In the genomic region with DNA sequence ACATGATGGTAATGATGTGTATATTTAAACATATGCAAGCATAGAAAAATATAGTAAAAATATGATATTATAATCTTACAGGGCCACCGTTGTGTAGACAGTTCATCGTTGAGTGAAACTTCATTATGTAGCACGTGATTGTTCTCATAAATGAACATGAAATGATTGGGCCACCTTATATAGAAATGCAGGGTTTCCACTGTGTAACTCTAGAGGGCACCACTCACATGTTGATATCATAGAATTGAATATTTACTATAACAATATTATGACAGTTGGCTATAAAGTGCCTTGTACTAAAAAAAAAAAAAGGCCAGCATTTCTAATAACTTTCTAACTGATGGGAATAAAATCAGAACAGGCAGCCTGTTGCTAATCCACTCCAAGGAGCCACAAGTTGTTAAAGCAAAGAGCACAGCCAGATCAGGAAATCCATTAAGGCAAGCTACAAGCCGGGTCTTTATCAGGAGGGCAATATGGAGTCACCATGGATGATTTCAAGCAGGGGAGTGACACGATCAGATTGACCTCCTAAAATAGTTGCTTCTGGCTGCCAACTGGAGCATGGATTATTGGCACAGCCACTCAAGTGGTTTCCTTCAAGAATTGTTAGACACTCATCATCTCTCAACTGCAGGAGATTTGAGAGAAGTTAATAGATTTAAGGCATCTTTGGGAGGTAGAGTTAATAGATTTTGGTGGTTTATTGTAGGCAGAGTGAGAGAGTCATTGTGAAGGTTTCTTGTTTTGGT, we compare ENCODE assay signal across 10 cellular contexts. TPM values are rescaled to one million over a fixed set of nuclear protein-coding genes. Genes with fewer than 3 reads are reported as not detected.
DNase-seq lines count a peak whose midpoint lies in the region; ATAC-seq, FAIRE-seq and TF ChIP-seq lines count a peak whose summit lies in the region.
"Had no signal": no experiment of that assay in that cellular context is flagged by ENCODE, and none has a peak within 500 bp of the region (broad histone marks: within the 10 kb centered on the region; RNA-seq: fewer than 3 reads in every experiment).

No MANE protein-coding gene starts in this region.

- H3K4me3 Mint-ChIP-seq in activated B cell treated with CpG ODN at 0.5 μM for 24 hours = no peak overlapping the region

- H3K27me3 ChIP-seq in HCT116 (ENCODE audit: insufficient read depth, low read length) = no peaks in the 10 kb centered on the region
- peaks cover 0 to 6% of the 10 kb centered on the region in 2 experiments; a peak in 1 of 5 replicates for H3K27me3 ChIP-seq in HepG2 (ENCODE audit: control insufficient read depth in 1 of 2, insufficient read depth in 2 of 2, low read length in 2 of 2)

- peaks cover 6% of the 10 kb centered on the region for H3K27me3 Mint-ChIP-seq in activated B cell treated with CpG ODN at 0.5 μM for 24 hours

- H3K9me3 Mint-ChIP-seq in activated B cell treated with CpG ODN at 0.5 μM for 24 hours = no peaks in the 10 kb centered on the region

- peak; percentile 34 for DNase-seq in COLO829 (ENCODE audit: low spot score)
- peak; percentile 7 for DNase-seq in HCT116 (ENCODE audit: low read depth, low spot score)
- no peak for DNase-seq in activated B cell treated with CpG ODN at 0.5 μM for 24 hours
- no peak for DNase-seq in HepG2 (ENCODE audit: low spot score)
- no peak for DNase-seq in NCI-H2107 (lab: John Stamatoyannopoulos, UW)
- DNase-seq in NCI-H2081 treated with DMSO at 0.1 percent for 48 hours (lab: John Stamatoyannopoulos, UW) = no peak
- no peak for DNase-seq in DMS79 treated with DMSO at 0.1 percent for 48 hours (lab: John Stamatoyannopoulos, UW)
- DNase-seq: NCI-H1930 had no signal

- 16% methylated on average over 5 of the region's 5 CpGs for WGBS in HepG2 (ENCODE audit: low lambda C conversion rate)

- TF ChIP-seq RAD21 in HCT116 (IDR thresholded peaks at IDR 0.05; ENCODE audit: low read depth) = peak; percentile 65
- no peak for TF ChIP-seq RAD21 in HepG2 (CRISPR knock-in tag; IDR thresholded peaks at IDR 0.05)

- H3K27ac ChIP-seq in HCT116 (ENCODE audit: low read depth, low read length) = no peak overlapping the region
- H3K27ac ChIP-seq in HepG2 (ENCODE audit: extremely low read length, insufficient read depth, low read length) = no peak overlapping the region

- no peak for TF ChIP-seq POLR2A in HCT116 (IDR thresholded peaks at IDR 0.05; ENCODE audit: borderline replicate concordance, extremely low read depth, insufficient read depth, insufficient read length)
- no peak for TF ChIP-seq POLR2A in HepG2 (IDR thresholded peaks at IDR 0.05; ENCODE audit: insufficient read depth in 1 of 2, low read depth in 2 of 2, low read length in 2 of 2)

- intact Hi-C loops in HCT116 (cut with micrococcal nuclease) (loop anchor here (5.0 kb wide), 1 partner anchor 308 kb away; no protein-coding TSS in a partner anchor), activated B cell treated with CpG ODN at 0.5 μM for 24 hours (cut with micrococcal nuclease) (loop anchor here (5.0 kb wide), 1 partner anchor 38 kb away; no protein-coding TSS in a partner anchor), HepG2 (cut with micrococcal nuclease; ENCODE audit: unreplicated experiment) (loop anchor here (1.0 kb wide), 1 partner anchor 115 kb away; no protein-coding TSS in a partner anchor)

- H3K9me2 ChIP-seq in HCT116 (ENCODE audit: insufficient read depth) = no peaks in the 10 kb centered on the region

- TF ChIP-seq CTCF in HCT116 (IDR thresholded peaks at IDR 0.05 in 2 of 3, conservative IDR thresholded peaks at IDR 0.05 in 1 of 3; ENCODE audit: borderline replicate concordance in 1 of 3, insufficient read depth in 1 of 3, low read depth in 2 of 3, low read length in 2 of 3) (peak; percentile 50 to 66 (median 63); a peak in 5 of 6 replicates), activated B cell treated with CpG ODN at 0.5 μM for 24 hours (IDR thresholded peaks at IDR 0.05) (no peak), HepG2 (CRISPR knock-in tag; IDR thresholded peaks at IDR 0.05) (peak; percentile 62)

- H3K36me3 Mint-ChIP-seq in activated B cell treated with CpG ODN at 0.5 μM for 24 hours (ENCODE audit: low read depth) = no peaks in the 10 kb centered on the region

- TF ChIP-seq EP300 in HepG2 (IDR thresholded peaks at IDR 0.05; ENCODE audit: low read depth in 2 of 2, low read length in 2 of 2) (no peak), HepG2 (CRISPR knock-in tag; IDR thresholded peaks at IDR 0.05; ENCODE audit: borderline replicate concordance) (no peak)

- ATAC-seq in HCT116 = peak; percentile 71
- ATAC-seq in activated B cell treated with CpG ODN at 0.5 μM for 24 hours (ENCODE audit: low read depth) = peak; percentile 47
- ATAC-seq in HepG2 = no peak
- no peak for ATAC-seq in HG02623 (IDR thresholded peaks at IDR 0.05; ENCODE audit: unreplicated experiment)

- no peak for FAIRE-seq in HepG2 (lab: Jason Lieb, UNC)
- FAIRE-seq: islet of Langerhans had no signal

- no peaks in the 10 kb centered on the region for H3K79me2 ChIP-seq in HCT116 (ENCODE audit: insufficient read depth, low read length)
- H3K79me2 ChIP-seq in HepG2 (ENCODE audit: insufficient read depth, low read length) = no peaks in the 10 kb centered on the region

- H4K20me1 ChIP-seq in HCT116 (ENCODE audit: insufficient read depth) = no peaks in the 10 kb centered on the region
- no peaks in the 10 kb centered on the region for H4K20me1 ChIP-seq in HepG2 (ENCODE audit: insufficient read depth, low read length)

- in situ Hi-C loops in HepG2 (cut with HindIII; ENCODE audit: extremely low pct_ligation_motif_present, low pct_unique_long_range_greater_than_20kb) = loop anchor here (5.0 to 10.0 kb wide), 3 partner anchors 53 to 290 kb away; no protein-coding TSS in a partner anchor

- peaks cover 0 to 8% of the 10 kb centered on the region in 2 experiments; a peak in 2 of 4 replicates for H3K4me1 ChIP-seq in HCT116 (ENCODE audit: control insufficient read depth in 1 of 2, insufficient read depth in 2 of 2, low read length in 2 of 2)
- peaks cover 41% of the 10 kb centered on the region for H3K4me1 ChIP-seq in HepG2 (ENCODE audit: insufficient read depth, low read length)

- CTCF ChIA-PET in HCT116 (lab: Charles Lee) = interaction anchor here (0.7 to 1.8 kb wide), 4 partner anchors 14 to 115 kb away, joined by 3 to 16 read pairs (median 4); no protein-coding TSS in a partner anchor
- CTCF ChIA-PET in activated B cell treated with CpG ODN at 0.5 μM for 24 hours (lab: Charles Lee) = interaction anchor here (6.5 kb wide), 1 partner anchor 53 kb away, joined by 71 read pairs; no protein-coding TSS in a partner anchor
- CTCF ChIA-PET in HepG2 (lab: Yijun Ruan, JAX; ENCODE audit: low intra/inter-chr PET ratio, low total read pairs) = interaction anchor here (0.7 to 1.6 kb wide), 6 partner anchors 52 to 115 kb away, joined by 3 to 10 read pairs (median 5); no protein-coding TSS in a partner anchor

- H3K4me3 ChIP-seq in HCT116 (replicated peaks in 1 of 2; ENCODE audit: low read depth in 1 of 2, low read length in 2 of 2) (no peak overlapping the region), HepG2 (replicated peaks in 1 of 3; ENCODE audit: insufficient read depth in 1 of 3, low read depth in 2 of 3, low read length in 3 of 3) (no peak overlapping the region)

- POLR2A ChIA-PET in HCT116 (lab: Charles Lee) = interaction anchor here (1.1 kb wide), 1 partner anchor 114 kb away, joined by 3 read pairs; no protein-coding TSS in a partner anchor
- POLR2A ChIA-PET in activated B cell treated with CpG ODN at 0.5 μM for 24 hours (lab: Charles Lee) = no interaction called here
- POLR2A ChIA-PET in HepG2 (lab: Yijun Ruan, JAX) = interaction anchor here (1.0 to 1.7 kb wide), 2 partner anchors 43 to 115 kb away, joined by 3 to 7 read pairs; partner anchors contain the start of gene IL1RN

- peak overlapping the region; percentile 59 for H2AFZ ChIP-seq in HCT116 (ENCODE audit: low read depth, low read length, poor library complexity, severe bottlenecking)
- no peak overlapping the region for H2AFZ ChIP-seq in HepG2 (ENCODE audit: low read length)

- no peaks in the 10 kb centered on the region for H3K4me1 Mint-ChIP-seq in activated B cell treated with CpG ODN at 0.5 μM for 24 hours

- H3K27ac Mint-ChIP-seq in activated B cell treated with CpG ODN at 0.5 μM for 24 hours = no peak overlapping the region

- no peaks in the 10 kb centered on the region for H3K36me3 ChIP-seq in HCT116 (ENCODE audit: control insufficient read depth in 1 of 2, insufficient read depth in 2 of 2, low read length in 2 of 2)
- no peaks in the 10 kb centered on the region for H3K36me3 ChIP-seq in HepG2 (replicated peaks in 1 of 2; ENCODE audit: control insufficient read depth in 1 of 2, insufficient read depth in 2 of 2, low read length in 2 of 2)

- BruUV-seq in HCT116 (replicated peaks; lab: Mats Ljungman, UMichigan) (no TSS peak), HepG2 (replicated peaks; lab: Mats Ljungman, UMichigan) (no TSS peak)

- no peak overlapping the region for H3K9ac ChIP-seq in HCT116 (ENCODE audit: low read length)
- no peak overlapping the region for H3K9ac ChIP-seq in HepG2 (ENCODE audit: insufficient read depth, low read depth, low read length)

- RAD21 ChIA-PET in HCT116 (lab: Charles Lee; ENCODE audit: low non-redundant PET in 1 of 2, low total read pairs in 2 of 2, uncharacterized antibody in 2 of 2, unreplicated experiment in 2 of 2) = interaction anchor here (0.7 to 1.1 kb wide), 2 partner anchors 114 to 115 kb away, joined by 3 read pairs; no protein-coding TSS in a partner anchor

- H3K9me3 ChIP-seq in HCT116 (ENCODE audit: control insufficient read depth in 1 of 2, insufficient read depth in 1 of 2, low read depth in 1 of 2, low read length in 2 of 2) (no peaks in the 10 kb centered on the region), HepG2 (ENCODE audit: low read length) (no peaks in the 10 kb centered on the region; the same call in 1 of the 2 replicates)

- H3K4me2 ChIP-seq in HCT116 (ENCODE audit: low read length) (no peak overlapping the region), HepG2 (ENCODE audit: low read depth, low read length) (no peak overlapping the region)

RNA-seq across cellular contexts. Expression of gene IL1F10, which starts 16.7 kb away (rescaled TPM):
- total RNA-seq in HCT116 (2021; ENCODE audit: unreplicated experiment) (not detected), activated B cell treated with CpG ODN at 0.5 μM for 24 hours (not detected in 2 replicates), HepG2 (2016; rRNA removed; fragmentation: Illumina TruSeq; extraction: Trizol) (not detected in 2 replicates)
- polyA plus RNA-seq in HCT116 (2012) = not detected in 2 replicates
- not detected in 2 replicates for total RNA-seq in HepG2 (2016; cell fraction: cytosol; rRNA removed; fragmentation: Illumina TruSeq; extraction: Trizol; ENCODE audit: low read depth)
- total RNA-seq in HepG2 (2016; cell fraction: insoluble cytoplasmic fraction; rRNA removed; fragmentation: Illumina TruSeq; extraction: Trizol) = not detected in 2 replicates
- total RNA-seq in HepG2 (2016; cell fraction: membrane; rRNA removed; fragmentation: Illumina TruSeq; extraction: Trizol) = not detected in 2 replicates
- not detected in 2 replicates for total RNA-seq in HepG2 (2016; cell fraction: nucleus; rRNA removed; fragmentation: Illumina TruSeq; extraction: Trizol)
- polyA plus RNA-seq in HepG2 (2011; rRNA removed) = not detected in 2 replicates
- polyA plus RNA-seq in HepG2 (2011; cell fraction: cytosol; rRNA removed) = not detected in 2 replicates
- polyA plus RNA-seq in HepG2 (2011; cell fraction: nucleus; rRNA removed) = not detected in 2 replicates
- not detected in 2 replicates for polyA plus RNA-seq in HepG2 (2012)
- polyA plus RNA-seq in HepG2 (2016; cell fraction: cytosol; fragmentation: Illumina TruSeq; extraction: Trizol; ENCODE audit: low read depth) = not detected in 2 replicates
- not detected in 2 replicates for polyA plus RNA-seq in HepG2 (2016; cell fraction: insoluble cytoplasmic fraction; fragmentation: Illumina TruSeq; extraction: Trizol; ENCODE audit: low read depth)
- polyA plus RNA-seq in HepG2 (2016; cell fraction: membrane; fragmentation: Illumina TruSeq; extraction: Trizol; ENCODE audit: low read depth) = not detected in 2 replicates
- not detected in 2 replicates for polyA plus RNA-seq in HepG2 (2016; cell fraction: nucleus; fragmentation: Illumina TruSeq; extraction: Trizol; ENCODE audit: insufficient read depth, low read depth)
- not detected in 2 replicates for polyA minus RNA-seq in HepG2 (2011; rRNA and poly(A)+ RNA removed; ENCODE audit: low replicate concordance)
- not detected in 2 replicates for polyA minus RNA-seq in HepG2 (2011; cell fraction: cytosol; rRNA and poly(A)+ RNA removed)
- not detected in 2 replicates for polyA minus RNA-seq in HepG2 (2011; cell fraction: nucleus; rRNA and poly(A)+ RNA removed)

RNA-seq across cellular contexts. Expression of gene IL36RN, which starts 25.4 kb away (rescaled TPM):
- total RNA-seq in HCT116 (2021; ENCODE audit: unreplicated experiment) (not detected), activated B cell treated with CpG ODN at 0.5 μM for 24 hours (not detected in 2 replicates), HepG2 (2016; rRNA removed; fragmentation: Illumina TruSeq; extraction: Trizol) (not detected in 2 replicates)
- not detected in 2 replicates for polyA plus RNA-seq in HCT116 (2012)
- total RNA-seq in HepG2 (2016; cell fraction: cytosol; rRNA removed; fragmentation: Illumina TruSeq; extraction: Trizol; ENCODE audit: low read depth) = not detected in 2 replicates
- not detected in 2 replicates for total RNA-seq in HepG2 (2016; cell fraction: insoluble cytoplasmic fraction; rRNA removed; fragmentation: Illumina TruSeq; extraction: Trizol)
- total RNA-seq in HepG2 (2016; cell fraction: membrane; rRNA removed; fragmentation: Illumina TruSeq; extraction: Trizol) = not detected in 2 replicates
- not detected in 2 replicates for total RNA-seq in HepG2 (2016; cell fraction: nucleus; rRNA removed; fragmentation: Illumina TruSeq; extraction: Trizol)
- not detected in 2 replicates for polyA plus RNA-seq in HepG2 (2011; rRNA removed)
- not detected in 2 replicates for polyA plus RNA-seq in HepG2 (2011; cell fraction: cytosol; rRNA removed)
- polyA plus RNA-seq in HepG2 (2011; cell fraction: nucleus; rRNA removed) = not detected in 2 replicates
- polyA plus RNA-seq in HepG2 (2012) = not detected in 2 replicates
- polyA plus RNA-seq in HepG2 (2016; cell fraction: cytosol; fragmentation: Illumina TruSeq; extraction: Trizol; ENCODE audit: low read depth) = not detected in 2 replicates
- not detected in 2 replicates for polyA plus RNA-seq in HepG2 (2016; cell fraction: insoluble cytoplasmic fraction; fragmentation: Illumina TruSeq; extraction: Trizol; ENCODE audit: low read depth)
- not detected in 2 replicates for polyA plus RNA-seq in HepG2 (2016; cell fraction: membrane; fragmentation: Illumina TruSeq; extraction: Trizol; ENCODE audit: low read depth)
- polyA plus RNA-seq in HepG2 (2016; cell fraction: nucleus; fragmentation: Illumina TruSeq; extraction: Trizol; ENCODE audit: insufficient read depth, low read depth) = not detected in 2 replicates
- not detected in 2 replicates for polyA minus RNA-seq in HepG2 (2011; rRNA and poly(A)+ RNA removed; ENCODE audit: low replicate concordance)
- not detected in 2 replicates for polyA minus RNA-seq in HepG2 (2011; cell fraction: cytosol; rRNA and poly(A)+ RNA removed)
- not detected in 2 replicates for polyA minus RNA-seq in HepG2 (2011; cell fraction: nucleus; rRNA and poly(A)+ RNA removed)

RNA-seq across cellular contexts. Expression of gene IL36B, which starts 31.8 kb away (rescaled TPM):
- total RNA-seq in HCT116 (2021; ENCODE audit: unreplicated experiment) (not detected), activated B cell treated with CpG ODN at 0.5 μM for 24 hours (not detected in 2 replicates), HepG2 (2016; rRNA removed; fragmentation: Illumina TruSeq; extraction: Trizol) (not detected in 2 replicates)
- not detected in 2 replicates for polyA plus RNA-seq in HCT116 (2012)
- total RNA-seq in HepG2 (2016; cell fraction: cytosol; rRNA removed; fragmentation: Illumina TruSeq; extraction: Trizol; ENCODE audit: low read depth) = not detected in 2 replicates
- total RNA-seq in HepG2 (2016; cell fraction: insoluble cytoplasmic fraction; rRNA removed; fragmentation: Illumina TruSeq; extraction: Trizol) = not detected in 2 replicates
- not detected in 2 replicates for total RNA-seq in HepG2 (2016; cell fraction: membrane; rRNA removed; fragmentation: Illumina TruSeq; extraction: Trizol)
- not detected in 2 replicates for total RNA-seq in HepG2 (2016; cell fraction: nucleus; rRNA removed; fragmentation: Illumina TruSeq; extraction: Trizol)
- not detected in 2 replicates for polyA plus RNA-seq in HepG2 (2011; rRNA removed)
- polyA plus RNA-seq in HepG2 (2011; cell fraction: cytosol; rRNA removed) = not detected in 2 replicates
- polyA plus RNA-seq in HepG2 (2011; cell fraction: nucleus; rRNA removed) = not detected in 2 replicates
- polyA plus RNA-seq in HepG2 (2012) = not detected in 2 replicates
- polyA plus RNA-seq in HepG2 (2016; cell fraction: cytosol; fragmentation: Illumina TruSeq; extraction: Trizol; ENCODE audit: low read depth) = not detected in 2 replicates
- polyA plus RNA-seq in HepG2 (2016; cell fraction: insoluble cytoplasmic fraction; fragmentation: Illumina TruSeq; extraction: Trizol; ENCODE audit: low read depth) = not detected in 2 replicates
- not detected in 2 replicates for polyA plus RNA-seq in HepG2 (2016; cell fraction: membrane; fragmentation: Illumina TruSeq; extraction: Trizol; ENCODE audit: low read depth)
- not detected in 2 replicates for polyA plus RNA-seq in HepG2 (2016; cell fraction: nucleus; fragmentation: Illumina TruSeq; extraction: Trizol; ENCODE audit: insufficient read depth, low read depth)
- not detected in 2 replicates for polyA minus RNA-seq in HepG2 (2011; rRNA and poly(A)+ RNA removed; ENCODE audit: low replicate concordance)
- not detected in 2 replicates for polyA minus RNA-seq in HepG2 (2011; cell fraction: cytosol; rRNA and poly(A)+ RNA removed)
- polyA minus RNA-seq in HepG2 (2011; cell fraction: nucleus; rRNA and poly(A)+ RNA removed) = not detected in 2 replicates

RNA-seq across cellular contexts. Expression of gene IL1RN, which starts 43.0 kb away (rescaled TPM):
- total RNA-seq in HCT116 (2021; ENCODE audit: unreplicated experiment) (0.25 TPM), activated B cell treated with CpG ODN at 0.5 μM for 24 hours (0.32 TPM in 1 of 2 replicates, not detected in the other), HepG2 (2016; rRNA removed; fragmentation: Illumina TruSeq; extraction: Trizol) (21.1 and 21.2 TPM in 2 replicates)
- polyA plus RNA-seq in HCT116 (2012) = 0.25 and 0.26 TPM in 2 replicates
- 6.3 and 8.3 TPM in 2 replicates for total RNA-seq in HepG2 (2016; cell fraction: cytosol; rRNA removed; fragmentation: Illumina TruSeq; extraction: Trizol; ENCODE audit: low read depth)
- total RNA-seq in HepG2 (2016; cell fraction: insoluble cytoplasmic fraction; rRNA removed; fragmentation: Illumina TruSeq; extraction: Trizol) = 21.0 and 24.7 TPM in 2 replicates
- 18.1 and 19.8 TPM in 2 replicates for total RNA-seq in HepG2 (2016; cell fraction: membrane; rRNA removed; fragmentation: Illumina TruSeq; extraction: Trizol)
- total RNA-seq in HepG2 (2016; cell fraction: nucleus; rRNA removed; fragmentation: Illumina TruSeq; extraction: Trizol) = 16.3 and 16.9 TPM in 2 replicates
- polyA plus RNA-seq in HepG2 (2011; rRNA removed) = 101 and 142 TPM in 2 replicates
- polyA plus RNA-seq in HepG2 (2011; cell fraction: cytosol; rRNA removed) = 92.3 and 115 TPM in 2 replicates
- polyA plus RNA-seq in HepG2 (2011; cell fraction: nucleus; rRNA removed) = 29.8 and 45.4 TPM in 2 replicates
- polyA plus RNA-seq in HepG2 (2012) = 96.1 and 98.3 TPM in 2 replicates
- polyA plus RNA-seq in HepG2 (2016; cell fraction: cytosol; fragmentation: Illumina TruSeq; extraction: Trizol; ENCODE audit: low read depth) = 12.2 and 14.7 TPM in 2 replicates
- polyA plus RNA-seq in HepG2 (2016; cell fraction: insoluble cytoplasmic fraction; fragmentation: Illumina TruSeq; extraction: Trizol; ENCODE audit: low read depth) = 46.6 and 48.4 TPM in 2 replicates
- 32.1 and 33.8 TPM in 2 replicates for polyA plus RNA-seq in HepG2 (2016; cell fraction: membrane; fragmentation: Illumina TruSeq; extraction: Trizol; ENCODE audit: low read depth)
- polyA plus RNA-seq in HepG2 (2016; cell fraction: nucleus; fragmentation: Illumina TruSeq; extraction: Trizol; ENCODE audit: insufficient read depth, low read depth) = 23.4 and 24.9 TPM in 2 replicates
- 0.42 and 94.0 TPM in 2 replicates for polyA minus RNA-seq in HepG2 (2011; rRNA and poly(A)+ RNA removed; ENCODE audit: low replicate concordance)
- polyA minus RNA-seq in HepG2 (2011; cell fraction: cytosol; rRNA and poly(A)+ RNA removed) = 35.5 and 37.1 TPM in 2 replicates
- polyA minus RNA-seq in HepG2 (2011; cell fraction: nucleus; rRNA and poly(A)+ RNA removed) = 29.4 and 42.8 TPM in 2 replicates

Comparison
In these comparisons a context has a peak if more than half of its experiments do, and no peak if none do; other contexts are left out.
1. DNase-seq: peak in COLO829 (single experiment) and HCT116 (single experiment); none in activated B cell treated with CpG ODN at 0.5 μM for 24 hours (single experiment), HepG2 (single experiment), NCI-H2107 (single experiment), NCI-H2081 treated with DMSO at 0.1 percent for 48 hours (single experiment) and DMS79 treated with DMSO at 0.1 percent for 48 hours (single experiment).
2. ATAC-seq: peak in HCT116 (single experiment) and activated B cell treated with CpG ODN at 0.5 μM for 24 hours (single experiment); none in HepG2 (single experiment) and HG02623 (single experiment).